Comparison of ENCODE assay signal across 22 cellular contexts in genomic region chr2:2887772-2888387, GRCh38.
"Had no signal": no experiment of that assay in that cellular context is flagged by ENCODE, and none has a peak within 500 bp of the region (broad histone marks: within the 10 kb centered on the region; RNA-seq: fewer than 3 reads in every experiment).

No MANE protein-coding gene starts in this region.

- H3K4me1 ChIP-seq: breast epithelium, esophagus muscularis mucosa, foreskin keratinocyte, heart left ventricle, neural progenitor cell, suprapubic skin, tibial artery, upper lobe of right lung had no signal

- H3K27ac ChIP-seq: breast epithelium, esophagus muscularis mucosa, foreskin keratinocyte, heart left ventricle, neural progenitor cell, suprapubic skin, tibial artery, upper lobe of right lung had no signal

- H3K4me3 ChIP-seq: breast epithelium, esophagus muscularis mucosa, heart left ventricle, neural progenitor cell, suprapubic skin, tibial artery, upper lobe of right lung had no signal

- H3K9ac ChIP-seq: neural progenitor cell had no signal

- H3K4me2 ChIP-seq: neural progenitor cell had no signal

- ATAC-seq: activated naive CD8-positive, alpha-beta T cell treated with anti-CD3 and anti-CD28 coated beads, Interleukin-2, amount 50 U/mL, for 24 hours; foreskin keratinocyte; heart left ventricle; naive thymus-derived CD4-positive, alpha-beta T cell; right cardiac atrium; upper lobe of right lung; WTC11 had no signal

- DNase-seq: activated CD4-positive, alpha-beta memory T cell treated with anti-CD3 and anti-CD28 coated beads, Interleukin-2, amount 10 ng/mL, durations not matched to agents 7 days and 5 days; activated CD4-positive, alpha-beta T cell treated with anti-CD3 and anti-CD28 coated beads for 1 hour; activated CD4-positive, alpha-beta T cell treated with anti-CD3 and anti-CD28 coated beads, Interleukin-2, amount 10 ng/mL, durations not matched to agents 7 days and 5 days; activated CD8-positive, alpha-beta memory T cell treated with anti-CD3 and anti-CD28 coated beads, Interleukin-2, amount 50 U/mL, for 48 hours; activated naive CD8-positive, alpha-beta T cell treated with anti-CD3 and anti-CD28 coated beads, Interleukin-2, amount 50 U/mL, for 24 hours; activated T-cell treated with anti-CD3 and anti-CD28 coated beads, Interleukin-2, amount 50 U/mL, for 24 hours; amygdala; central memory CD4-positive, alpha-beta T cell; foreskin keratinocyte; heart left ventricle; immature natural killer cell; midbrain; naive thymus-derived CD4-positive, alpha-beta T cell; right cardiac atrium; stimulated activated naive CD4-positive, alpha-beta T cell; upper lobe of right lung had no signal

- H3K27me3 ChIP-seq: breast epithelium, foreskin keratinocyte, neural progenitor cell, suprapubic skin, tibial artery, upper lobe of right lung had no signal

- H3K36me3 ChIP-seq: breast epithelium, esophagus muscularis mucosa, heart left ventricle, neural progenitor cell, suprapubic skin, tibial artery, upper lobe of right lung had no signal
